15 cellular contexts compared by ENCODE assay signal in the genomic region with DNA sequence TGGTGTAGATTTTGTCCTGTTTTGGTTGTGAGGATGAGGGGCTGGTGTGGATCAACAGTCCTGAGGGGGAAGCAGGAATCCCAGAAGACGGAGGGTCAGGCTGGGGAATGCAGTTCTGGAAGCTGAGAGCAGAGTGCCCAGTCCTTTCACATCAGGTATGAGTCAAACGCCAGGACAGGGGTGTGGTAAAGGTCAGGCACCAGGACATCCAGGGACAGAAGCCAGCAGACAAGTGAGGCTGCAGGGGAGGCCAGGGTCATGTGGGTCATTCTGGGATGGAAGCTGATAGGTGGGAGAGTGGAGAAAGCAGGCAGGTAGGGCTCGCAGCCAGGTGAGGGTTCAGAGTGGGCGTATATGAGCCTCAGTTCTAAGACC. TPM values are rescaled to one million over a fixed set of nuclear protein-coding genes. Genes with fewer than 3 reads are reported as not detected.
DNase-seq lines count a peak whose midpoint lies in the region; ATAC-seq and TF ChIP-seq lines count a peak whose summit lies in the region.
"Had no signal": no experiment of that assay in that cellular context is flagged by ENCODE, and none has a peak within 500 bp of the region (broad histone marks: within the 10 kb centered on the region; RNA-seq: fewer than 3 reads in every experiment).

No MANE protein-coding gene starts in this region.

- peak overlapping the region; percentile 90 for H3K27ac Mint-ChIP-seq in MCF 10A (ENCODE audit: low read depth, unreplicated experiment)
- peak overlapping the region; percentile 75 for H3K27ac Mint-ChIP-seq in activated CD8-positive, alpha-beta T cell treated with anti-CD3 and anti-CD28 coated beads, Interleukin-2, amount 10 ng/mL, durations not matched to agents 7 days and 5 days
- H3K27ac Mint-ChIP-seq: WTC11 had no signal

- CTCF ChIA-PET in MCF 10A (lab: Yijun Ruan, JAX) = interaction anchor here (0.6 to 10.8 kb wide), 8 partner anchors 11 to 261 kb away, joined by 4 to 166 read pairs (median 7); partner anchors contain the start of gene SFTPB
- CTCF ChIA-PET in activated CD8-positive, alpha-beta T cell treated with anti-CD3 and anti-CD28 coated beads, Interleukin-2, amount 10 ng/mL, durations not matched to agents 7 days and 5 days (lab: Charles Lee) = interaction anchor here (1.8 to 10.0 kb wide), 5 partner anchors 16 to 133 kb away, joined by 7 to 161 read pairs (median 12); no protein-coding TSS in a partner anchor

- BruUV-seq in MCF 10A (replicated peaks; lab: Mats Ljungman, UMichigan) = no TSS peak

- H3K36me3 Mint-ChIP-seq in MCF 10A (ENCODE audit: insufficient read depth, unreplicated experiment) = no peaks in the 10 kb centered on the region
- peaks cover 2% of the 10 kb centered on the region for H3K36me3 Mint-ChIP-seq in activated CD8-positive, alpha-beta T cell treated with anti-CD3 and anti-CD28 coated beads, Interleukin-2, amount 10 ng/mL, durations not matched to agents 7 days and 5 days (ENCODE audit: low read depth)
- H3K36me3 Mint-ChIP-seq: WTC11 had no signal

- H3K27me3 ChIP-seq in breast epithelium (no peaks in the 10 kb centered on the region), upper lobe of left lung (no peaks in the 10 kb centered on the region)
- H3K27me3 ChIP-seq: BE2C had no signal

- no peaks in the 10 kb centered on the region for H3K27me3 Mint-ChIP-seq in MCF 10A (ENCODE audit: insufficient read depth, unreplicated experiment)
- H3K27me3 Mint-ChIP-seq in activated CD8-positive, alpha-beta T cell treated with anti-CD3 and anti-CD28 coated beads, Interleukin-2, amount 10 ng/mL, durations not matched to agents 7 days and 5 days (ENCODE audit: low read depth) = peaks cover 3% of the 10 kb centered on the region

- WGBS in upper lobe of left lung, 2 donors = 80 to 82% methylated on average over 4 of the region's 4 CpGs

- H3K9me3 ChIP-seq in breast epithelium (no peaks in the 10 kb centered on the region), upper lobe of left lung (no peaks in the 10 kb centered on the region)
- H3K9me3 ChIP-seq: BE2C had no signal

- H3K9me3 Mint-ChIP-seq in MCF 10A (ENCODE audit: unreplicated experiment) = no peaks in the 10 kb centered on the region
- H3K9me3 Mint-ChIP-seq in activated CD8-positive, alpha-beta T cell treated with anti-CD3 and anti-CD28 coated beads, Interleukin-2, amount 10 ng/mL, durations not matched to agents 7 days and 5 days (ENCODE audit: insufficient read depth) = no peaks in the 10 kb centered on the region
- H3K9me3 Mint-ChIP-seq: WTC11 had no signal

- H3K4me3 Mint-ChIP-seq in MCF 10A (ENCODE audit: unreplicated experiment) = peak overlapping the region; percentile 17
- H3K4me3 Mint-ChIP-seq in activated CD8-positive, alpha-beta T cell treated with anti-CD3 and anti-CD28 coated beads, Interleukin-2, amount 10 ng/mL, durations not matched to agents 7 days and 5 days = peak overlapping the region; percentile 64
- H3K4me3 Mint-ChIP-seq: WTC11 had no signal

- H3K4me1 Mint-ChIP-seq in MCF 10A (ENCODE audit: insufficient read depth, unreplicated experiment) = peaks cover 25% of the 10 kb centered on the region
- peaks cover 26% of the 10 kb centered on the region for H3K4me1 Mint-ChIP-seq in activated CD8-positive, alpha-beta T cell treated with anti-CD3 and anti-CD28 coated beads, Interleukin-2, amount 10 ng/mL, durations not matched to agents 7 days and 5 days (ENCODE audit: low read depth)

- H3K4me1 ChIP-seq in breast epithelium (peaks cover 0 to 5% of the 10 kb centered on the region in 2 donors), upper lobe of left lung (peaks cover 25 to 54% (median 32%) of the 10 kb centered on the region in 4 donors)
- H3K4me1 ChIP-seq: BE2C had no signal

- no peak for ATAC-seq in activated CD8-positive, alpha-beta T cell treated with anti-CD3 and anti-CD28 coated beads, Interleukin-2, amount 10 ng/mL, durations not matched to agents 7 days and 5 days
- ATAC-seq in left lobe of liver = peak; percentile 67
- ATAC-seq in upper lobe of left lung (ENCODE audit: low FRiP score in 2 of 2) = no peak
- ATAC-seq in GM21723 (IDR thresholded peaks at IDR 0.05; ENCODE audit: unreplicated experiment) = no peak
- ATAC-seq in HG02588 (IDR thresholded peaks at IDR 0.05; ENCODE audit: unreplicated experiment) = no peak
- ATAC-seq: WTC11 had no signal

- H3K27ac ChIP-seq in breast epithelium = peak overlapping the region in 1 of 2 donors; percentile 54
- peak overlapping the region in 3 of 4 donors; percentile 11 to 74 (median 55) for H3K27ac ChIP-seq in upper lobe of left lung
- H3K27ac ChIP-seq: SK-N-MC had no signal

- POLR2A ChIA-PET in MCF 10A (lab: Yijun Ruan, JAX) = interaction anchor here (0.7 to 3.5 kb wide), 4 partner anchors 17 to 49 kb away, joined by 3 to 22 read pairs (median 6); no protein-coding TSS in a partner anchor
- POLR2A ChIA-PET in activated CD8-positive, alpha-beta T cell treated with anti-CD3 and anti-CD28 coated beads, Interleukin-2, amount 10 ng/mL, durations not matched to agents 7 days and 5 days (lab: Charles Lee) = interaction anchor here (0.6 to 1.1 kb wide), 3 partner anchors 13 to 354 kb away, joined by 3 to 5 read pairs (median 3); partner anchors contain the start of gene GNLY

- peak; percentile 59 for DNase-seq in MCF 10A (ENCODE audit: unreplicated experiment)
- no peak for DNase-seq in breast epithelium (ENCODE audit: low spot score in 2 of 2)
- no peak for DNase-seq in activated CD8-positive, alpha-beta T cell treated with anti-CD3 and anti-CD28 coated beads, Interleukin-2, amount 10 ng/mL, durations not matched to agents 7 days and 5 days
- DNase-seq in left lobe of liver (ENCODE audit: low spot score) = peak; percentile 61
- peak in 1 of 2 donors; percentile 57 for DNase-seq in upper lobe of left lung
- DNase-seq in DMS79 treated with DMSO at 0.1 percent for 48 hours (lab: John Stamatoyannopoulos, UW) = no peak

- H3K4me3 ChIP-seq in breast epithelium = no peak overlapping the region
- no peak overlapping the region for H3K4me3 ChIP-seq in upper lobe of left lung
- H3K4me3 ChIP-seq: GM23248, SK-N-MC had no signal

- no peak for TF ChIP-seq EP300 in upper lobe of left lung (IDR thresholded peaks at IDR 0.05)

- TF ChIP-seq CTCF in MCF 10A (IDR thresholded peaks at IDR 0.05; ENCODE audit: unreplicated experiment) = no peak
- TF ChIP-seq CTCF in breast epithelium (IDR thresholded peaks at IDR 0.05) = no peak
- TF ChIP-seq CTCF in upper lobe of left lung (IDR thresholded peaks at IDR 0.05) = no peak

- intact Hi-C loops in MCF 10A (cut with micrococcal nuclease) (no loop called here), breast epithelium (cut with DNase I; ENCODE audit: low total_unique reads) (no loop called here)

- H3K36me3 ChIP-seq in breast epithelium (no peaks in the 10 kb centered on the region), upper lobe of left lung (no peaks in the 10 kb centered on the region)
- H3K36me3 ChIP-seq: BE2C had no signal

- TF ChIP-seq POLR2A in breast epithelium (IDR thresholded peaks at IDR 0.05) (no peak), upper lobe of left lung (IDR thresholded peaks at IDR 0.05) (no peak)

RNA-seq across cellular contexts. Expression of gene GNLY, which starts 12.8 kb away (rescaled TPM):
- total RNA-seq in MCF 10A (2022) (not detected in 2 replicates), breast epithelium (1 to 10 TPM; 2.0 to 2.6 (median 2.1) TPM), left lobe of liver (0.68 TPM), upper lobe of left lung (10 to 100 TPM; 12.2 to 24.7 (median 21.0) TPM)
- total RNA-seq in activated CD8-positive, alpha-beta T cell treated with anti-CD3 and anti-CD28 coated beads, Interleukin-2, amount 10 ng/mL, durations not matched to agents 7 days and 5 days = 100 to 1,000 TPM; 136 to 143 TPM
- total RNA-seq: bronchial epithelial cell, Daoy, GM23248, WTC11 had no signal

RNA-seq across cellular contexts. Expression of gene SFTPB, which starts 13.3 kb away (rescaled TPM):
- total RNA-seq in MCF 10A (2022) = 0.26 and 0.32 TPM in 2 replicates
- total RNA-seq in breast epithelium = 1 to 10 TPM in 1 of 3 donors, not detected in 2; 3.7 TPM
- not detected for total RNA-seq in activated CD8-positive, alpha-beta T cell treated with anti-CD3 and anti-CD28 coated beads, Interleukin-2, amount 10 ng/mL, durations not matched to agents 7 days and 5 days
- total RNA-seq in left lobe of liver = 9.8 TPM
- total RNA-seq in upper lobe of left lung = over 10,000 TPM; 10,501 to 67,270 (median 33,394) TPM
- total RNA-seq: bronchial epithelial cell, Daoy, GM23248, mononuclear cell had no signal

Comparison
In these comparisons a context has a peak if more than half of its experiments do, and no peak if none do; other contexts are left out.
1. DNase-seq: peak in MCF 10A (single experiment) and left lobe of liver (single experiment); none in breast epithelium (0 of 2), activated CD8-positive, alpha-beta T cell treated with anti-CD3 and anti-CD28 coated beads, Interleukin-2, amount 10 ng/mL, durations not matched to agents 7 days and 5 days (single experiment) and DMS79 treated with DMSO at 0.1 percent for 48 hours (single experiment).
2. RNA of gene GNLY, which starts 12.8 kb away (total RNA-seq): 136 to 143 TPM in activated CD8-positive, alpha-beta T cell treated with anti-CD3 and anti-CD28 coated beads, Interleukin-2, amount 10 ng/mL, durations not matched to agents 7 days and 5 days; 12.2 to 24.7 TPM in upper lobe of left lung, 2.0 to 2.6 TPM in breast epithelium, 0.68 TPM in left lobe of liver (single experiment) and not detected in MCF 10A; every median in the first group is over 4 times any median in the second.
3. RNA of gene SFTPB, which starts 13.3 kb away (total RNA-seq): 10,501 to 67,270 TPM in upper lobe of left lung; 9.8 TPM in left lobe of liver (single experiment), 0.26 to 0.32 TPM in MCF 10A, 3.7 TPM in breast epithelium and not detected in activated CD8-positive, alpha-beta T cell treated with anti-CD3 and anti-CD28 coated beads, Interleukin-2, amount 10 ng/mL, durations not matched to agents 7 days and 5 days; every median in the first group is over 100 times any median in the second.